Comparison of ENCODE assay signal across 30 cellular contexts in genomic region chr2:23630961-23631360, GRCh38.
"Had no signal": no experiment of that assay in that cellular context is flagged by ENCODE, and none has a peak within 500 bp of the region (broad histone marks: within the 10 kb centered on the region; RNA-seq: fewer than 3 reads in every experiment).

No MANE protein-coding gene starts in this region.

- H3K4me2 ChIP-seq: neural progenitor cell had no signal

- H3K4me1 Mint-ChIP-seq: naive B cell; stimulated activated memory B cell treated with anti-CD40 and anti-IgM and Interleukin-4, amounts not matched to agents 10 μg/mL and 1 μg/mL and 100 μg/mL, for 72 hours had no signal

- H3K36me3 Mint-ChIP-seq: naive B cell; natural killer cell treated with Interleukin-12 subunit alpha and Interleukin-12 subunit beta and Interleukin-15 and Interleukin-18, amount 100 ng/mL, for 72 hours; neural progenitor cell; stimulated activated memory B cell treated with anti-CD40 and anti-IgM and Interleukin-4, amounts not matched to agents 10 μg/mL and 1 μg/mL and 100 μg/mL, for 72 hours; type B pancreatic cell had no signal

- H2AFZ ChIP-seq: neural progenitor cell, parathyroid adenoma had no signal

- ATAC-seq: naive thymus-derived CD8-positive, alpha-beta T cell; natural killer cell treated with Interleukin-12 subunit alpha and Interleukin-12 subunit beta and Interleukin-15 and Interleukin-18, amount 100 ng/mL, for 72 hours; right lobe of liver; stimulated activated memory B cell treated with anti-CD40 and anti-IgM and Interleukin-4, amounts not matched to agents 10 μg/mL and 1 μg/mL and 100 μg/mL, for 72 hours; stimulated activated naive CD8-positive, alpha-beta T cell treated with anti-CD3 and anti-CD28 coated beads, Interleukin-15, amount 100 ng/mL, for 72 hours; stimulated activated naive CD8-positive, alpha-beta T cell treated with anti-CD3 and anti-CD28 coated beads, Interleukin-15, Interleukin-2, amounts not matched to agents 100 U/mL and 50 U/mL, for 24 hours had no signal

- H3K4me1 ChIP-seq: parathyroid adenoma, prostate gland, right atrium auricular region, right lobe of liver, suprapubic skin, testis, tibial artery, transverse colon, vagina had no signal

- H3K36me3 ChIP-seq: neural progenitor cell, neutrophil, ovary, prostate gland, right atrium auricular region, right lobe of liver, sigmoid colon, suprapubic skin, transverse colon, vagina had no signal

- H3K27me3 Mint-ChIP-seq: naive thymus-derived CD8-positive, alpha-beta T cell; natural killer cell treated with Interleukin-12 subunit alpha and Interleukin-12 subunit beta and Interleukin-15 and Interleukin-18, amount 100 ng/mL, for 72 hours; stimulated activated memory B cell treated with anti-CD40 and anti-IgM and Interleukin-4, amounts not matched to agents 10 μg/mL and 1 μg/mL and 100 μg/mL, for 72 hours; stimulated activated naive CD8-positive, alpha-beta T cell treated with anti-CD3 and anti-CD28 coated beads, Interleukin-15, amount 100 ng/mL, for 72 hours; type B pancreatic cell had no signal

- H3K27me3 ChIP-seq: neural progenitor cell, neutrophil, ovary, right atrium auricular region, right lobe of liver, sigmoid colon, suprapubic skin, testis, tibial artery, transverse colon, vagina had no signal

- H3K27ac Mint-ChIP-seq: naive thymus-derived CD8-positive, alpha-beta T cell; natural killer cell treated with Interleukin-12 subunit alpha and Interleukin-12 subunit beta and Interleukin-15 and Interleukin-18, amount 100 ng/mL, for 72 hours; nephron progenitor cell; stimulated activated memory B cell treated with anti-CD40 and anti-IgM and Interleukin-4, amounts not matched to agents 10 μg/mL and 1 μg/mL and 100 μg/mL, for 72 hours; type B pancreatic cell had no signal

- DNase-seq: naive B cell; nephron progenitor cell; nucleus accumbens; ovary; right lobe of liver; sigmoid colon; small intestine; stimulated activated CD4-positive, alpha-beta T cell treated with anti-CD3 and anti-CD28 coated beads, Interleukin-12 subunit alpha, Interleukin-12 subunit beta, amount 100 ng/mL, for 4 hours; stimulated activated CD4-positive, alpha-beta T cell treated with anti-CD3 and anti-CD28 coated beads, Interleukin-1b, Interleukin-23, amount 100 ng/mL, for 48 hours; stimulated activated CD4-positive, alpha-beta T cell treated with anti-CD3 and anti-CD28 coated beads, Interleukin-4, amount 100 ng/mL, for 1 hour; stimulated activated CD4-positive, alpha-beta T cell treated with anti-CD3 and anti-CD28 coated beads, Interleukin-4, amount 100 ng/mL, for 4 hours; stimulated activated CD8-positive, alpha-beta memory T cell treated with anti-CD3 and anti-CD28 coated beads, Interleukin-4, amount 100 ng/mL, for 48 hours; stimulated activated naive CD4-positive, alpha-beta T cell; stimulated activated naive CD8-positive, alpha-beta T cell treated with anti-CD3 and anti-CD28 coated beads, Interleukin-15, amount 100 ng/mL, for 72 hours; stimulated activated naive CD8-positive, alpha-beta T cell treated with anti-CD3 and anti-CD28 coated beads, Interleukin-15, Interleukin-2, amounts not matched to agents 100 U/mL and 50 U/mL, for 24 hours; substantia nigra; testis; tibial artery; transverse colon had no signal

- H3K27ac ChIP-seq: neural progenitor cell, neutrophil, ovary, parathyroid adenoma, prostate gland, right atrium auricular region, right lobe of liver, sigmoid colon, suprapubic skin, testis, tibial artery, transverse colon, vagina had no signal

- H3K9ac ChIP-seq: neural progenitor cell, parathyroid adenoma had no signal

- H3K4me3 ChIP-seq: neural progenitor cell, ovary, prostate gland, right atrium auricular region, right lobe of liver, sigmoid colon, suprapubic skin, testis, tibial artery, transverse colon, vagina had no signal

- H3K9me3 Mint-ChIP-seq: naive thymus-derived CD8-positive, alpha-beta T cell; natural killer cell treated with Interleukin-12 subunit alpha and Interleukin-12 subunit beta and Interleukin-15 and Interleukin-18, amount 100 ng/mL, for 72 hours; nephron progenitor cell; neural progenitor cell; stimulated activated memory B cell treated with anti-CD40 and anti-IgM and Interleukin-4, amounts not matched to agents 10 μg/mL and 1 μg/mL and 100 μg/mL, for 72 hours; stimulated activated naive CD8-positive, alpha-beta T cell treated with anti-CD3 and anti-CD28 coated beads, Interleukin-15, amount 100 ng/mL, for 72 hours; type B pancreatic cell had no signal

- H3K9me3 ChIP-seq: neutrophil, ovary, prostate gland, right atrium auricular region, right lobe of liver, sigmoid colon, suprapubic skin, testis, tibial artery, transverse colon, vagina had no signal

- H3K4me3 Mint-ChIP-seq: naive thymus-derived CD8-positive, alpha-beta T cell; natural killer cell treated with Interleukin-12 subunit alpha and Interleukin-12 subunit beta and Interleukin-15 and Interleukin-18, amount 100 ng/mL, for 72 hours; nephron progenitor cell; neural progenitor cell; stimulated activated memory B cell treated with anti-CD40 and anti-IgM and Interleukin-4, amounts not matched to agents 10 μg/mL and 1 μg/mL and 100 μg/mL, for 72 hours; stimulated activated naive CD8-positive, alpha-beta T cell treated with anti-CD3 and anti-CD28 coated beads, Interleukin-15, amount 100 ng/mL, for 72 hours; type B pancreatic cell had no signal
